In genomic region chr1:31593770-31594632, GRCh38 we compare ENCODE assay signal across 8 cellular contexts. TPM values are rescaled to one million over a fixed set of nuclear protein-coding genes. Genes with fewer than 3 reads are reported as not detected.
A peak's percentile ranks its signal among the peaks of the same experiment; 100 is the strongest.
DNase-seq lines count a peak whose midpoint lies in the region; ATAC-seq, FAIRE-seq and TF ChIP-seq lines count a peak whose summit lies in the region.

No MANE protein-coding gene starts in this region.

- DNase-seq in A172 (ENCODE audit: low spot score) (peak; percentile 58), GM12892 (ENCODE audit: insufficient read length) (peak; percentile 59), NCI-H1092 (lab: John Stamatoyannopoulos, UW) (peak; percentile 58), T-cell (peak in 32 of 34 experiments; percentile 17 to 76 (median 53)), GM12878 (ENCODE audit: low read depth, low spot score) (peak; percentile 26), islet precursor cell (peak; percentile 93)
- DNase-seq in stimulated activated CD4-positive, alpha-beta T cell treated with anti-CD3 and anti-CD28 coated beads, Interleukin-4, amount 100 ng/mL, for 24 hours: peak; percentile 42

- POLR2A ChIA-PET in T-cell (lab: Charles Lee) (no interaction called here), GM12878 (lab: Charles Lee) (interaction anchor here (0.9 to 1.4 kb wide), 3 partner anchors 10 to 83 kb away, joined by 3 to 4 read pairs (median 3); no protein-coding TSS in a partner anchor)

- no peak overlapping the region for H3K9ac ChIP-seq in GM12878 (ENCODE audit: control insufficient read depth, insufficient read depth, low read length)

- no peaks in the 10 kb centered on the region for H3K36me3 Mint-ChIP-seq in T-cell

- WGBS in GM12878 (ENCODE audit: insufficient coverage, insufficient replicate concordance, low lambda C conversion rate, missing lambda C conversion rate): 36% methylated on average over 10 of the region's 10 CpGs

- H3K4me1 Mint-ChIP-seq in T-cell: peaks cover 0 to 3% (median 0%) of the 10 kb centered on the region in 3 donors

- no peaks in the 10 kb centered on the region for H4K20me1 ChIP-seq in GM12878 (ENCODE audit: control insufficient read depth, insufficient read depth)

- TF ChIP-seq RAD21 in GM12878 (IDR thresholded peaks at IDR 0.05; ENCODE audit: insufficient read depth, low read depth, low read length): peak; percentile 67

- no peaks in the 10 kb centered on the region for H3K79me2 ChIP-seq in GM12878 (ENCODE audit: control insufficient read depth, insufficient read depth, low read length)

- CTCF ChIA-PET in T-cell (lab: Charles Lee): no interaction called here
- CTCF ChIA-PET in GM12878 (lab: Yijun Ruan, JAX): interaction anchor here (0.5 to 5.1 kb wide), 20 partner anchors 9 to 408 kb away, joined by 3 to 39 read pairs (median 6); partner anchors contain the start of gene FABP3

- ATAC-seq in T-cell (replicated peaks in 1 of 4) (peak; percentile 68 to 88 (median 78)), GM12878 (peak; percentile 100), HG02763 (IDR thresholded peaks at IDR 0.05; ENCODE audit: unreplicated experiment) (no peak)

- H3K4me3 Mint-ChIP-seq in T-cell: no peak overlapping the region

- no peaks in the 10 kb centered on the region for H3K9me3 ChIP-seq in GM12878 (replicated peaks; ENCODE audit: control insufficient read depth, insufficient read depth, low read length)

- no TSS peak for BruUV-seq in GM12878 (replicated peaks; lab: Mats Ljungman, UMichigan)

- H3K27ac Mint-ChIP-seq in T-cell: no peak overlapping the region

- no peaks in the 10 kb centered on the region for H3K36me3 ChIP-seq in GM12878 (ENCODE audit: control insufficient read depth in 2 of 2, insufficient read depth in 2 of 2, low read length in 1 of 2)

- in situ Hi-C loops in GM12878 (cut with MboI): no loop called here

- peaks cover 14 to 32% of the 10 kb centered on the region in 2 donors for H3K27me3 Mint-ChIP-seq in T-cell

- RAD21 ChIA-PET in GM12878 (lab: Charles Lee; ENCODE audit: unreplicated experiment): interaction anchor here (0.9 to 3.4 kb wide), 7 partner anchors 23 to 199 kb away, joined by 3 to 13 read pairs (median 5); no protein-coding TSS in a partner anchor

- TF ChIP-seq CTCF in GM12878 (IDR thresholded peaks at IDR 0.05 in 2 of 3, conservative IDR thresholded peaks at IDR 0.05 in 1 of 3; ENCODE audit: control insufficient read depth in 2 of 3, extremely low read depth in 1 of 3, insufficient read depth in 1 of 3, low read depth in 3 of 3, low read length in 3 of 3): peak; percentile 90 to 97 (median 97)

- TF ChIP-seq POLR2A in GM12892 (IDR thresholded peaks at IDR 0.05; ENCODE audit: low read depth, low read length) (no peak), GM12878 (IDR thresholded peaks at IDR 0.05; ENCODE audit: low read depth, low read length) (no peak)

- intact Hi-C loops in GM12878 (cut with micrococcal nuclease; ENCODE audit: unreplicated experiment): loop anchor here (1.0 to 2.0 kb wide), 2 partner anchors 25 to 30 kb away; no protein-coding TSS in a partner anchor

- no peaks in the 10 kb centered on the region for H3K9me3 Mint-ChIP-seq in T-cell

- no peaks in the 10 kb centered on the region for H3K27me3 ChIP-seq in GM12878 (replicated peaks in 1 of 2; ENCODE audit: control insufficient read depth in 2 of 2, insufficient read depth in 2 of 2, low read length in 1 of 2)

- SMC1A ChIA-PET in GM12878 (lab: Charles Lee; ENCODE audit: uncharacterized antibody, unreplicated experiment): interaction anchor here (0.6 to 3.5 kb wide), 12 partner anchors 11 to 172 kb away, joined by 3 to 17 read pairs (median 4); no protein-coding TSS in a partner anchor

- no peak overlapping the region for H3K4me2 ChIP-seq in GM12878 (ENCODE audit: control insufficient read depth, insufficient read depth)

- FAIRE-seq in GM12892 (lab: Jason Lieb, UNC) (peak; percentile 92), GM12878 (lab: Jason Lieb, UNC) (peak; percentile 87)

- H3K4me1 ChIP-seq in GM12878 (ENCODE audit: control insufficient read depth, insufficient read depth, low read length): no peaks in the 10 kb centered on the region; the same call in 1 of the 2 replicates

- no peak overlapping the region for H3K27ac ChIP-seq in GM12878 (ENCODE audit: control insufficient read depth, insufficient read depth)

- no peak overlapping the region for H2AFZ ChIP-seq in GM12878 (ENCODE audit: control insufficient read depth, low read depth, low read length)

- no peak for TF ChIP-seq EP300 in GM12878 (IDR thresholded peaks at IDR 0.05; ENCODE audit: borderline replicate concordance in 1 of 2, control insufficient read depth in 1 of 2, low read depth in 2 of 2, low read length in 2 of 2)

- H3K4me3 ChIP-seq in GM12878: no peak overlapping the region

TF ChIP-seq in GM12878, 131 proteins besides CTCF, POLR2A, EP300 and RAD21 (continues in another document):
- TF ChIP-seq NR2F1 (conservative IDR thresholded peaks at IDR 0.05): no peak
- no peak for TF ChIP-seq DPF2 (IDR thresholded peaks at IDR 0.05)
- no peak for TF ChIP-seq FOXM1 (IDR thresholded peaks at IDR 0.05; ENCODE audit: low read depth, low read length)
- 0 out of 4 replicates have a peak, but pooled peaks of 1 of the 2 experiments have one; percentile 14 for TF ChIP-seq BHLHE40 (IDR thresholded peaks at IDR 0.05; ENCODE audit: borderline replicate concordance in 1 of 2, low read depth in 2 of 2, low read length in 1 of 2)
- TF ChIP-seq NFYA (IDR thresholded peaks at IDR 0.05; ENCODE audit: borderline replicate concordance, low read depth, low read length): no peak
- TF ChIP-seq IKZF1 (conservative IDR thresholded peaks at IDR 0.05): peak; percentile 32; the same call in 1 of the 2 replicates

RNA-seq across cellular contexts. Expression of gene TINAGL1, which starts 17.7 kb away (rescaled TPM):
- total RNA-seq in A172 (2014; rRNA removed; shearing (Covaris generic)): 178 and 257 TPM in 2 replicates
- 0.13 TPM for polyA plus RNA-seq in GM12892 (2012; ENCODE audit: missing spikeins)
- total RNA-seq in T-cell (under 1 TPM in 3 of 5 donors, not detected in 2; 0.43 to 0.61 (median 0.44) TPM), GM12878 (2014; rRNA removed) (0.27 TPM in 1 of 2 replicates, not detected in the other), GM12878 (2014; rRNA removed; fragmentation: Illumina TruSeq; extraction: Trizol) (not detected in 2 replicates), GM12878 (2021) (0.23 and 0.40 TPM in 2 replicates)
- 0.64 TPM in 1 of 2 replicates, not detected in the other for total RNA-seq in GM12878 (2013; cell fraction: nucleolus; rRNA removed)
- not detected for polyA plus RNA-seq in GM12878 (2011; ENCODE audit: low read depth)
- polyA plus RNA-seq in GM12878 (2011; rRNA removed) (0.36 and 0.49 TPM in 2 replicates), GM12878 (2014; fragmentation: Illumina TruSeq; extraction: Trizol) (not detected in 2 replicates), GM12878 (2014; fragmentation: Nextera tagmentation; extraction: Ambion mirVana) (not detected), GM12878 (2014; rRNA removed) (0.04 TPM in 1 of 2 replicates, not detected in the other), GM12878 (2016; fragmentation: Nextera tagmentation; extraction: Ambion mirVana) (under 1 TPM in 1 of 2 experiments, not detected in 1; 0.20 TPM)
- polyA plus RNA-seq in GM12878 (2011; cell fraction: cytosol; rRNA removed): 0.46 and 0.67 TPM in 2 replicates
- polyA plus RNA-seq in GM12878 (2011; cell fraction: nucleus; rRNA removed): 3.2 and 4.7 TPM in 2 replicates
- 0.20 and 0.25 TPM in 2 replicates for polyA plus RNA-seq in GM12878 (2012)
- polyA minus RNA-seq in GM12878 (2011; rRNA and poly(A)+ RNA removed): 0.51 and 0.98 TPM in 2 replicates
- not detected in 2 replicates for polyA minus RNA-seq in GM12878 (2011; cell fraction: cytosol; rRNA and poly(A)+ RNA removed)
- 0.73 and 1.8 TPM in 2 replicates for polyA minus RNA-seq in GM12878 (2011; cell fraction: nucleus; rRNA and poly(A)+ RNA removed)

RNA-seq across cellular contexts. Expression of gene HCRTR1, which starts 23.5 kb away (rescaled TPM):
- total RNA-seq in A172 (2014; rRNA removed; shearing (Covaris generic)): not detected in 2 replicates
- not detected for polyA plus RNA-seq in GM12892 (2012; ENCODE audit: missing spikeins)
- total RNA-seq in T-cell (not detected), GM12878 (2014; rRNA removed) (0.11 TPM in 1 of 2 replicates, not detected in the other), GM12878 (2014; rRNA removed; fragmentation: Illumina TruSeq; extraction: Trizol) (not detected in 2 replicates), GM12878 (2021) (not detected in 2 replicates)
- not detected in 2 replicates for total RNA-seq in GM12878 (2013; cell fraction: nucleolus; rRNA removed)
- polyA plus RNA-seq in GM12878 (2011; ENCODE audit: low read depth): not detected
- polyA plus RNA-seq in GM12878 (2011; rRNA removed) (not detected in 2 replicates), GM12878 (2014; fragmentation: Illumina TruSeq; extraction: Trizol) (not detected in 2 replicates), GM12878 (2014; fragmentation: Nextera tagmentation; extraction: Ambion mirVana) (not detected), GM12878 (2014; rRNA removed) (not detected in 2 replicates), GM12878 (2016; fragmentation: Nextera tagmentation; extraction: Ambion mirVana) (not detected)
- polyA plus RNA-seq in GM12878 (2011; cell fraction: cytosol; rRNA removed): 0.04 TPM in 1 of 2 replicates, not detected in the other
- not detected in 2 replicates for polyA plus RNA-seq in GM12878 (2011; cell fraction: nucleus; rRNA removed)
- polyA plus RNA-seq in GM12878 (2012): not detected in 2 replicates
- not detected in 2 replicates for polyA minus RNA-seq in GM12878 (2011; rRNA and poly(A)+ RNA removed)
- polyA minus RNA-seq in GM12878 (2011; cell fraction: cytosol; rRNA and poly(A)+ RNA removed): not detected in 2 replicates
- not detected in 2 replicates for polyA minus RNA-seq in GM12878 (2011; cell fraction: nucleus; rRNA and poly(A)+ RNA removed)

RNA-seq across cellular contexts. Expression of gene PEF1, which starts 50.7 kb away (rescaled TPM):
- total RNA-seq in A172 (2014; rRNA removed; shearing (Covaris generic)): 62.2 and 62.7 TPM in 2 replicates
- polyA plus RNA-seq in GM12892 (2012; ENCODE audit: missing spikeins): 47.0 TPM
- 10 to 100 TPM; 38.7 to 49.8 (median 42.4) TPM for total RNA-seq in T-cell
- 18.2 and 22.2 TPM in 2 replicates for total RNA-seq in GM12878 (2013; cell fraction: nucleolus; rRNA removed)
- total RNA-seq in GM12878 (2014; rRNA removed): 92.9 and 107 TPM in 2 replicates
- 46.3 and 46.4 TPM in 2 replicates for total RNA-seq in GM12878 (2014; rRNA removed; fragmentation: Illumina TruSeq; extraction: Trizol)
- 59.5 and 60.1 TPM in 2 replicates for total RNA-seq in GM12878 (2021)
- 40.3 TPM for polyA plus RNA-seq in GM12878 (2011; ENCODE audit: low read depth)
- polyA plus RNA-seq in GM12878 (2011; rRNA removed): 61.3 and 100 TPM in 2 replicates
- polyA plus RNA-seq in GM12878 (2011; cell fraction: cytosol; rRNA removed): 141 and 161 TPM in 2 replicates
- polyA plus RNA-seq in GM12878 (2011; cell fraction: nucleus; rRNA removed): 88.6 and 89.0 TPM in 2 replicates
- 38.7 and 47.8 TPM in 2 replicates for polyA plus RNA-seq in GM12878 (2012)
- 50.3 and 80.4 TPM in 2 replicates for polyA plus RNA-seq in GM12878 (2014; fragmentation: Illumina TruSeq; extraction: Trizol)
- polyA plus RNA-seq in GM12878 (2014; fragmentation: Nextera tagmentation; extraction: Ambion mirVana): 10 to 100 TPM; 27.1 to 40.4 TPM
- 92.2 and 95.5 TPM in 2 replicates for polyA plus RNA-seq in GM12878 (2014; rRNA removed)
- 10 to 100 TPM; 77.5 to 86.6 TPM for polyA plus RNA-seq in GM12878 (2016; fragmentation: Nextera tagmentation; extraction: Ambion mirVana)
- polyA minus RNA-seq in GM12878 (2011; rRNA and poly(A)+ RNA removed): 104 and 151 TPM in 2 replicates
- 33.3 and 37.6 TPM in 2 replicates for polyA minus RNA-seq in GM12878 (2011; cell fraction: cytosol; rRNA and poly(A)+ RNA removed)
- 19.7 and 29.3 TPM in 2 replicates for polyA minus RNA-seq in GM12878 (2011; cell fraction: nucleus; rRNA and poly(A)+ RNA removed)

Comparison
In these comparisons a context has a peak if more than half of its experiments do, and no peak if none do; other contexts are left out.
1. DNase-seq: peak in every context shown above with its lines; median percentile 93 in islet precursor cell; 59 in GM12892; 58 in A172; 58 in NCI-H1092; 53 in T-cell; 42 in stimulated activated CD4-positive, alpha-beta T cell treated with anti-CD3 and anti-CD28 coated beads, Interleukin-4, amount 100 ng/mL, for 24 hours; 26 in GM12878.
2. RNA of gene TINAGL1, which starts 17.7 kb away (total RNA-seq): 178 to 257 TPM in A172; 0.43 to 0.61 TPM in T-cell and 0.23 to 0.64 TPM in GM12878; every median in the first group is over 100 times any median in the second.